Comparison of ENCODE assay signal across 1 cellular context in genomic region chr7:47227762-47228177, GRCh38.
TF ChIP-seq lines count a peak whose summit lies in the region.

No MANE protein-coding gene starts in this region.

TF ChIP-seq in WTC11, 78 proteins besides CTCF, POLR2A, EP300 and RAD21 (continued from another document):
- TF ChIP-seq, protein P1, sequence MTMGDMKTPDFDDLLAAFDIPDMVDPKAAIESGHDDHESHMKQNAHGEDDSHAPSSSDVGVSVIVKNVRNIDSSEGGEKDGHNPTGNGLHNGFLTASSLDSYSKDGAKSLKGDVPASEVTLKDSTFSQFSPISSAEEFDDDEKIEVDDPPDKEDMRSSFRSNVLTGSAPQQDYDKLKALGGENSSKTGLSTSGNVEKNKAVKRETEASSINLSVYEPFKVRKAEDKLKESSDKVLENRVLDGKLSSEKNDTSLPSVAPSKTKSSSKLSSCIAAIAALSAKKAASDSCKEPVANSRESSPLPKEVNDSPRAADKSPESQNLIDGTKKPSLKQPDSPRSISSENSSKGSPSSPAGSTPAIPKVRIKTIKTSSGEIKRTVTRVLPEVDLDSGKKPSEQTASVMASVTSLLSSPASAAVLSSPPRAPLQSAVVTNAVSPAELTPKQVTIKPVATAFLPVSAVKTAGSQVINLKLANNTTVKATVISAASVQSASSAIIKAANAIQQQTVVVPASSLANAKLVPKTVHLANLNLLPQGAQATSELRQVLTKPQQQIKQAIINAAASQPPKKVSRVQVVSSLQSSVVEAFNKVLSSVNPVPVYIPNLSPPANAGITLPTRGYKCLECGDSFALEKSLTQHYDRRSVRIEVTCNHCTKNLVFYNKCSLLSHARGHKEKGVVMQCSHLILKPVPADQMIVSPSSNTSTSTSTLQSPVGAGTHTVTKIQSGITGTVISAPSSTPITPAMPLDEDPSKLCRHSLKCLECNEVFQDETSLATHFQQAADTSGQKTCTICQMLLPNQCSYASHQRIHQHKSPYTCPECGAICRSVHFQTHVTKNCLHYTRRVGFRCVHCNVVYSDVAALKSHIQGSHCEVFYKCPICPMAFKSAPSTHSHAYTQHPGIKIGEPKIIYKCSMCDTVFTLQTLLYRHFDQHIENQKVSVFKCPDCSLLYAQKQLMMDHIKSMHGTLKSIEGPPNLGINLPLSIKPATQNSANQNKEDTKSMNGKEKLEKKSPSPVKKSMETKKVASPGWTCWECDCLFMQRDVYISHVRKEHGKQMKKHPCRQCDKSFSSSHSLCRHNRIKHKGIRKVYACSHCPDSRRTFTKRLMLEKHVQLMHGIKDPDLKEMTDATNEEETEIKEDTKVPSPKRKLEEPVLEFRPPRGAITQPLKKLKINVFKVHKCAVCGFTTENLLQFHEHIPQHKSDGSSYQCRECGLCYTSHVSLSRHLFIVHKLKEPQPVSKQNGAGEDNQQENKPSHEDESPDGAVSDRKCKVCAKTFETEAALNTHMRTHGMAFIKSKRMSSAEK (CRISPR knock-in tag; IDR thresholded peaks at IDR 0.05; ENCODE audit: borderline replicate concordance): no peak
